ENCODE assay signal across 8 cellular contexts in the genomic region with DNA sequence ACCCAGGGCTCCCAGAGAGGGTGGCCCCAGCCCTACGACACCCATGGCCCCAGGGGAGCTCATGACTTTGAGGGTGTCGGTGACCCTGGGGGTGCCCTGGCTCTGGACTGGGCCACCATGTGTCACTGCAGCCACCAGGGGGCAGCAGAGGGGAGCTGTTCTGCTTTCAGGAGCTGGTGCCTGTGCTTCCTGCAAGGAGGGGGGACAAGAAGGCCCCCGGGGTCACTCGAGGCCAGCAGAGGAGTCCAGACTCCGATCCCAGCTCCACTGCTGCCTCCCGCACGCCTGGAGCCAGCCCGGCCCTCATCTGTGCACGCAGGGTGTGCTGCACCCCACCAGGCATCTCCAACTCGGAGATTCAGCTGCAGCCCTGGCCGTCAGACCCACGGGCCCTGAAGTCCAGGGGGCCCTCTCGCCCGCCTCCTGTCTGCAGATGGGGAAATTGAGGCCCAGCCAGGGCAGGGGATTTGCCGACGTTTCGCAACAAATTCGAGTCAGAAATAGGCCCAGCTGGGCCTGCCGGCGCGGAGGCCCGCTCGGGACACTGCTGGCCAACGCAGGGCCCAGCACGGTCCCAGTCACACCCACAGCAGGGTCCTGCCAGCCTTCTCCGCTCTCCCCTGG. TPM values are rescaled to one million over a fixed set of nuclear protein-coding genes. Genes with fewer than 3 reads are reported as not detected.
DNase-seq lines count a peak whose midpoint lies in the region; ATAC-seq and TF ChIP-seq lines count a peak whose summit lies in the region.

No MANE protein-coding gene starts in this region.

- peak overlapping the region; percentile 94 for H3K9ac ChIP-seq in SK-N-SH
- H3K9ac ChIP-seq in subcutaneous abdominal adipose tissue (ENCODE audit: low read length in 5 of 5): peak overlapping the region; percentile 56 to 90 (median 78)

- CTCF ChIA-PET in SK-N-SH (lab: Yijun Ruan, JAX): interaction anchor here (0.5 to 5.0 kb wide), 57 partner anchors 9 to 536 kb away, joined by 3 to 108 read pairs (median 7); no protein-coding TSS in a partner anchor
- CTCF ChIA-PET in activated naive CD4-positive, alpha-beta T cell treated with anti-CD3 and anti-CD28 coated beads, Interleukin-2, amount 10 ng/mL, durations not matched to agents 7 days and 5 days (lab: Charles Lee): interaction anchor here (0.7 to 11.3 kb wide), 32 partner anchors 9 to 361 kb away, joined by 3 to 257 read pairs (median 5); no protein-coding TSS in a partner anchor

- peaks cover 9% of the 10 kb centered on the region for H3K4me1 Mint-ChIP-seq in activated naive CD4-positive, alpha-beta T cell treated with anti-CD3 and anti-CD28 coated beads, Interleukin-2, amount 10 ng/mL, durations not matched to agents 7 days and 5 days

- peaks cover 8% of the 10 kb centered on the region for H3K9me3 Mint-ChIP-seq in activated naive CD4-positive, alpha-beta T cell treated with anti-CD3 and anti-CD28 coated beads, Interleukin-2, amount 10 ng/mL, durations not matched to agents 7 days and 5 days

- TF ChIP-seq EP300 in SK-N-SH (IDR thresholded peaks at IDR 0.05; ENCODE audit: borderline replicate concordance in 1 of 2, low read depth in 1 of 2, low read length in 1 of 2): peak in 1 of 2 experiments; percentile 53; a peak in 2 of 4 replicates
- TF ChIP-seq EP300 in gastroesophageal sphincter (IDR thresholded peaks at IDR 0.05): no peak

- WGBS in SK-N-SH (ENCODE audit: low lambda C conversion rate): 3% methylated on average over 7 of the region's 26 CpGs
- WGBS in gastroesophageal sphincter (ENCODE audit: low coverage in 1 of 2), 2 donors: 0 to 40% methylated on average over 1 to 3 of the region's 26 CpGs

- H2AFZ ChIP-seq in SK-N-SH (ENCODE audit: low read depth): no peak overlapping the region

- peak; percentile 86 for DNase-seq in DMS53 (lab: John Stamatoyannopoulos, UW)
- peak; percentile 91 for DNase-seq in LHCN-M2 (ENCODE audit: low read depth)
- DNase-seq in SK-N-SH: peak; percentile 96
- peak; percentile 91 for DNase-seq in activated naive CD4-positive, alpha-beta T cell treated with anti-CD3 and anti-CD28 coated beads, Interleukin-2, amount 10 ng/mL, durations not matched to agents 7 days and 5 days
- peak; percentile 95 for DNase-seq in omental fat pad (ENCODE audit: low spot score)
- no peak for DNase-seq in NCI-H187 treated with DMSO at 0.1 percent for 48 hours (lab: John Stamatoyannopoulos, UW)

- peak overlapping the region; percentile 13 to 54; a peak in 2 of 4 replicates for H3K4me3 ChIP-seq in SK-N-SH (ENCODE audit: low read depth in 2 of 2, low read length in 1 of 2)
- H3K4me3 ChIP-seq in gastroesophageal sphincter: peak overlapping the region in 1 of 2 donors; percentile 33
- peak overlapping the region in 4 of 5 donors; percentile 30 to 46 (median 36) for H3K4me3 ChIP-seq in subcutaneous abdominal adipose tissue (ENCODE audit: low read depth in 1 of 5, low read length in 5 of 5)

- H3K79me2 ChIP-seq in SK-N-SH (ENCODE audit: insufficient read depth): peaks cover 34% of the 10 kb centered on the region

- POLR2A ChIA-PET in SK-N-SH (lab: Yijun Ruan, JAX): interaction anchor here (0.6 to 3.6 kb wide), 20 partner anchors 9 to 256 kb away, joined by 3 to 38 read pairs (median 5); no protein-coding TSS in a partner anchor

- H3K36me3 Mint-ChIP-seq in activated naive CD4-positive, alpha-beta T cell treated with anti-CD3 and anti-CD28 coated beads, Interleukin-2, amount 10 ng/mL, durations not matched to agents 7 days and 5 days: no peaks in the 10 kb centered on the region

- H4K20me1 ChIP-seq in SK-N-SH (ENCODE audit: insufficient read depth): no peaks in the 10 kb centered on the region

- H3K9me3 ChIP-seq in SK-N-SH (no peaks in the 10 kb centered on the region), gastroesophageal sphincter (peaks cover 0 to 12% (median 0%) of the 10 kb centered on the region in 3 donors), subcutaneous abdominal adipose tissue (ENCODE audit: control insufficient read depth in 5 of 5, low read length in 5 of 5) (peaks cover 0 to 11% (median 9%) of the 10 kb centered on the region in 5 donors)

- no peak overlapping the region for H3K4me3 Mint-ChIP-seq in activated naive CD4-positive, alpha-beta T cell treated with anti-CD3 and anti-CD28 coated beads, Interleukin-2, amount 10 ng/mL, durations not matched to agents 7 days and 5 days

- ATAC-seq in gastroesophageal sphincter: peak; percentile 68
- ATAC-seq in omental fat pad (ENCODE audit: low FRiP score): peak; percentile 63

- H3F3A ChIP-seq in SK-N-SH (replicated peaks; ENCODE audit: insufficient read depth): peaks cover 23% of the 10 kb centered on the region

- H3K27me3 ChIP-seq in SK-N-SH (ENCODE audit: insufficient read depth) (no peaks in the 10 kb centered on the region), gastroesophageal sphincter (no peaks in the 10 kb centered on the region), subcutaneous abdominal adipose tissue (ENCODE audit: control insufficient read depth in 5 of 5, insufficient read depth in 4 of 5, low read length in 5 of 5) (no peaks in the 10 kb centered on the region)

- peak; percentile 86 for TF ChIP-seq RAD21 in SK-N-SH (IDR thresholded peaks at IDR 0.05; ENCODE audit: low read length)

- no peak for TF ChIP-seq POLR2A in gastroesophageal sphincter (IDR thresholded peaks at IDR 0.05)

- no peak overlapping the region for H3K27ac Mint-ChIP-seq in activated naive CD4-positive, alpha-beta T cell treated with anti-CD3 and anti-CD28 coated beads, Interleukin-2, amount 10 ng/mL, durations not matched to agents 7 days and 5 days

- H3K4me2 ChIP-seq in SK-N-SH: peak overlapping the region; percentile 82

- H3K4me1 ChIP-seq in SK-N-SH (ENCODE audit: control insufficient read depth in 1 of 2, insufficient read depth in 2 of 2, low read depth in 1 of 2, low read length in 1 of 2) (peaks cover 46 to 57% of the 10 kb centered on the region in 2 experiments; a peak in 3 of 4 replicates), gastroesophageal sphincter (peaks cover 4 to 68% (median 31%) of the 10 kb centered on the region in 3 donors), subcutaneous abdominal adipose tissue (ENCODE audit: control insufficient read depth in 5 of 5, insufficient read depth in 5 of 5, low read length in 5 of 5) (peaks cover 20 to 68% (median 60%) of the 10 kb centered on the region in 5 donors)

- H3K36me3 ChIP-seq in SK-N-SH (replicated peaks in 1 of 2; ENCODE audit: control insufficient read depth in 1 of 2, insufficient read depth in 2 of 2, low read length in 1 of 2) (no peaks in the 10 kb centered on the region), gastroesophageal sphincter (no peaks in the 10 kb centered on the region), subcutaneous abdominal adipose tissue (ENCODE audit: control insufficient read depth in 5 of 5, insufficient read depth in 5 of 5, low read length in 5 of 5) (no peaks in the 10 kb centered on the region)

- H3K9me2 ChIP-seq in SK-N-SH: no peaks in the 10 kb centered on the region

- H3K27ac ChIP-seq in SK-N-SH (ENCODE audit: low read depth in 2 of 2, low read length in 1 of 2): peak overlapping the region; percentile 99 to 100
- H3K27ac ChIP-seq in gastroesophageal sphincter: peak overlapping the region; percentile 80 to 96 (median 92)
- peak overlapping the region; percentile 97 for H3K27ac ChIP-seq in subcutaneous abdominal adipose tissue (ENCODE audit: low read depth, low read length)

- peak; percentile 94 for TF ChIP-seq CTCF in SK-N-SH (IDR thresholded peaks at IDR 0.05)
- peak in 3 of 4 experiments; percentile 97 to 99 (median 98) for TF ChIP-seq CTCF in gastroesophageal sphincter (IDR thresholded peaks at IDR 0.05)
- TF ChIP-seq CTCF in omental fat pad (IDR thresholded peaks at IDR 0.05): peak in 2 of 3 donors; percentile 68 to 96

- peaks cover 9% of the 10 kb centered on the region for H3K27me3 Mint-ChIP-seq in activated naive CD4-positive, alpha-beta T cell treated with anti-CD3 and anti-CD28 coated beads, Interleukin-2, amount 10 ng/mL, durations not matched to agents 7 days and 5 days

TF ChIP-seq in SK-N-SH, 30 proteins besides CTCF, POLR2A, EP300 and RAD21 (continues in another document):
- TF ChIP-seq SMC3 (IDR thresholded peaks at IDR 0.05; ENCODE audit: low read depth, low read length) (peak; percentile 79), MEF2A (IDR thresholded peaks at IDR 0.05; ENCODE audit: borderline replicate concordance, low read depth) (no peak), RXRA (IDR thresholded peaks at IDR 0.05; ENCODE audit: borderline replicate concordance, low read depth) (peak; percentile 96), CHD2 (IDR thresholded peaks at IDR 0.05; ENCODE audit: low read length, partially characterized antibody) (peak; percentile 66), FOXM1 (IDR thresholded peaks at IDR 0.05; ENCODE audit: low read depth) (no peak), GATA2 (CRISPR knock-in tag; IDR thresholded peaks at IDR 0.05) (no peak), RCOR1 (IDR thresholded peaks at IDR 0.05; ENCODE audit: low read length) (peak; percentile 31; the same call in 1 of the 2 replicates), GABPA (IDR thresholded peaks at IDR 0.05; ENCODE audit: low read depth) (0 out of 2 replicates have a peak, but pooled peaks have one; percentile 14)
- TF ChIP-seq, protein P1, sequence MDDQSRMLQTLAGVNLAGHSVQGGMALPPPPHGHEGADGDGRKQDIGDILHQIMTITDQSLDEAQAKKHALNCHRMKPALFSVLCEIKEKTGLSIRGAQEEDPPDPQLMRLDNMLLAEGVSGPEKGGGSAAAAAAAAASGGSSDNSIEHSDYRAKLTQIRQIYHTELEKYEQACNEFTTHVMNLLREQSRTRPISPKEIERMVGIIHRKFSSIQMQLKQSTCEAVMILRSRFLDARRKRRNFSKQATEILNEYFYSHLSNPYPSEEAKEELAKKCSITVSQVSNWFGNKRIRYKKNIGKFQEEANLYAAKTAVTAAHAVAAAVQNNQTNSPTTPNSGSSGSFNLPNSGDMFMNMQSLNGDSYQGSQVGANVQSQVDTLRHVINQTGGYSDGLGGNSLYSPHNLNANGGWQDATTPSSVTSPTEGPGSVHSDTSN (IDR thresholded peaks at IDR 0.05): no peak
- TF ChIP-seq, protein P2, sequence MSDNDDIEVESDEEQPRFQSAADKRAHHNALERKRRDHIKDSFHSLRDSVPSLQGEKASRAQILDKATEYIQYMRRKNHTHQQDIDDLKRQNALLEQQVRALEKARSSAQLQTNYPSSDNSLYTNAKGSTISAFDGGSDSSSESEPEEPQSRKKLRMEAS (IDR thresholded peaks at IDR 0.05; ENCODE audit: low read depth): peak; percentile 72

RNA-seq across cellular contexts. Expression of a gene that starts 29.5 kb away (rescaled TPM):
- 0.13 TPM in 1 of 2 replicates, not detected in the other for total RNA-seq in LHCN-M2 (2014; rRNA removed)
- polyA plus RNA-seq in LHCN-M2 (2012): 0.02 TPM
- 0.13 TPM in 1 of 2 replicates, not detected in the other for polyA plus RNA-seq in SK-N-SH (2012; rRNA removed)
- 0.01 and 0.20 TPM in 2 replicates for polyA plus RNA-seq in SK-N-SH (2012; cell fraction: cytosol; rRNA removed)
- polyA plus RNA-seq in SK-N-SH (2012; cell fraction: nucleus; rRNA removed): 0.08 TPM in 2 replicates
- total RNA-seq in gastroesophageal sphincter: 1 to 10 TPM in 1 of 4 donors, not detected in 3; 1.2 TPM
- total RNA-seq in omental fat pad: under 1 TPM in 2 of 4 donors, not detected in 2; 0.28 to 0.48 TPM
